ENCODE assay signal across 1 cellular context in genomic region chr22:46770726-46771125, GRCh38.
TF ChIP-seq lines count a peak whose summit lies in the region.

No MANE protein-coding gene starts in this region.

TF ChIP-seq in GM12878, 131 proteins besides CTCF, POLR2A, EP300 and RAD21 (continued from another document):
- peak; percentile 42; the same call in 1 of the 2 replicates for TF ChIP-seq RELB (IDR thresholded peaks at IDR 0.05; ENCODE audit: low read depth)
- peak; percentile 74 for TF ChIP-seq SPI1 (IDR thresholded peaks at IDR 0.05; ENCODE audit: borderline replicate concordance, insufficient read depth, low read depth, low read length)
- TF ChIP-seq MTA2 (IDR thresholded peaks at IDR 0.05; ENCODE audit: low read depth): peak; percentile 27; the same call in 1 of the 2 replicates
- TF ChIP-seq ZBTB4 (CRISPR knock-in tag; IDR thresholded peaks at IDR 0.05): no peak
- no peak for TF ChIP-seq MLLT1 (IDR thresholded peaks at IDR 0.05)
- TF ChIP-seq HDAC6 (IDR thresholded peaks at IDR 0.05; ENCODE audit: unreplicated experiment): no peak
- no peak for TF ChIP-seq IRF3 (IDR thresholded peaks at IDR 0.05)
- no peak for TF ChIP-seq FOXK2 (IDR thresholded peaks at IDR 0.05)
- TF ChIP-seq NR2F1 (conservative IDR thresholded peaks at IDR 0.05): peak; percentile 41; the same call in 1 of the 2 replicates
- TF ChIP-seq TAF1 (IDR thresholded peaks at IDR 0.05; ENCODE audit: borderline replicate concordance, low read depth, low read length): no peak
- TF ChIP-seq RFX5 (IDR thresholded peaks at IDR 0.05; ENCODE audit: low read depth, low read length): no peak
- TF ChIP-seq BHLHE40 (IDR thresholded peaks at IDR 0.05; ENCODE audit: borderline replicate concordance in 1 of 2, low read depth in 2 of 2, low read length in 1 of 2): no peak
- TF ChIP-seq YY1 (IDR thresholded peaks at IDR 0.05; ENCODE audit: low read depth, low read length): no peak
- TF ChIP-seq NFXL1 (IDR thresholded peaks at IDR 0.05; ENCODE audit: borderline replicate concordance): no peak
- no peak for TF ChIP-seq CEBPZ (IDR thresholded peaks at IDR 0.05; ENCODE audit: low read depth, low read length)
- peak; percentile 56 for TF ChIP-seq SKIL (IDR thresholded peaks at IDR 0.05; ENCODE audit: low read depth, poor library complexity, severe bottlenecking)
- no peak for TF ChIP-seq FOS (IDR thresholded peaks at IDR 0.05; ENCODE audit: borderline replicate concordance, extremely low read depth, insufficient read length)
- TF ChIP-seq USF2 (IDR thresholded peaks at IDR 0.05; ENCODE audit: borderline replicate concordance, low read depth, low read length): no peak
- peak; percentile 62 to 66; a peak in 3 of 4 replicates for TF ChIP-seq IKZF2 (IDR thresholded peaks at IDR 0.05)
- TF ChIP-seq EED (IDR thresholded peaks at IDR 0.05; ENCODE audit: low read depth): peak; percentile 44; the same call in 1 of the 2 replicates
- peak; percentile 49; the same call in 1 of the 2 replicates for TF ChIP-seq ZNF687 (IDR thresholded peaks at IDR 0.05)
- no peak for TF ChIP-seq SUPT20H (IDR thresholded peaks at IDR 0.05; ENCODE audit: borderline replicate concordance, control insufficient read depth, low read depth, low read length)
- no peak for TF ChIP-seq MEF2A (IDR thresholded peaks at IDR 0.05; ENCODE audit: insufficient read depth, low read depth, low read length)
- no peak for TF ChIP-seq MYC (IDR thresholded peaks at IDR 0.05; ENCODE audit: insufficient read depth, insufficient read length, insufficient replicate concordance, low read length, severe bottlenecking)
- 0 out of 4 replicates have a peak, but pooled peaks of 1 of the 2 experiments have one; percentile 16 for TF ChIP-seq ETV6 (conservative IDR thresholded peaks at IDR 0.05 in 1 of 2, IDR thresholded peaks at IDR 0.05 in 1 of 2; ENCODE audit: borderline replicate concordance in 1 of 2, low read depth in 1 of 2)
- TF ChIP-seq SIN3A (IDR thresholded peaks at IDR 0.05; ENCODE audit: low read depth, low read length): 0 out of 2 replicates have a peak, but pooled peaks have one; percentile 39
- TF ChIP-seq RAD51 (IDR thresholded peaks at IDR 0.05): no peak
- peak; percentile 56 for TF ChIP-seq IKZF1 (conservative IDR thresholded peaks at IDR 0.05)
- no peak for TF ChIP-seq PAX5 (IDR thresholded peaks at IDR 0.05; ENCODE audit: borderline replicate concordance, low read depth, low read length)
- TF ChIP-seq ESRRA (IDR thresholded peaks at IDR 0.05; ENCODE audit: low read length): no peak
- TF ChIP-seq GABPA (IDR thresholded peaks at IDR 0.05; ENCODE audit: low read depth): 0 out of 2 replicates have a peak, but pooled peaks have one; percentile 36
- TF ChIP-seq NR2C1 (IDR thresholded peaks at IDR 0.05): no peak
- TF ChIP-seq SMAD5 (IDR thresholded peaks at IDR 0.05; ENCODE audit: low read depth): no peak
- TF ChIP-seq CREB1 (IDR thresholded peaks at IDR 0.05; ENCODE audit: low read depth): 0 out of 2 replicates have a peak, but pooled peaks have one; percentile 31
TF ChIP-seq in GM12878: peak in this region for 13.
